In genomic region chr5:56264417-56265025, GRCh38 we compare ENCODE assay signal across 1 cellular context.
TF ChIP-seq lines count a peak whose summit lies in the region.

No MANE protein-coding gene starts in this region.

TF ChIP-seq in GM23338, 12 proteins besides CTCF, POLR2A, EP300 and RAD21 (continued from another document):
- TF ChIP-seq POLR2AphosphoS5 (IDR thresholded peaks at IDR 0.05; ENCODE audit: low read depth) (no peak), ETS1 (IDR thresholded peaks at IDR 0.05) (no peak), NANOG (IDR thresholded peaks at IDR 0.05; ENCODE audit: borderline replicate concordance) (no peak), EZH2phosphoT487 (IDR thresholded peaks at IDR 0.05; ENCODE audit: unreplicated experiment) (no peak), STAT1 (IDR thresholded peaks at IDR 0.05; ENCODE audit: unreplicated experiment) (no peak)
